ENCODE assay signal across 22 cellular contexts in genomic region chr12:105681341-105681740, GRCh38.
"Had no signal": no experiment of that assay in that cellular context is flagged by ENCODE, and none has a peak within 500 bp of the region (broad histone marks: within the 10 kb centered on the region; RNA-seq: fewer than 3 reads in every experiment).

No MANE protein-coding gene starts in this region.

- H3K27ac ChIP-seq: coronary artery, dorsolateral prefrontal cortex, esophagus muscularis mucosa, foreskin keratinocyte, gastroesophageal sphincter, heart left ventricle, hepatocyte, left ventricle myocardium inferior, lower lobe of right lung had no signal

- H2AFZ ChIP-seq: hepatocyte had no signal

- H3K36me3 ChIP-seq: esophagus muscularis mucosa, gastroesophageal sphincter, heart left ventricle, left ventricle myocardium inferior, lower lobe of right lung had no signal

- H3K4me3 ChIP-seq: coronary artery, dorsolateral prefrontal cortex, esophagus muscularis mucosa, gastroesophageal sphincter, heart left ventricle, hepatocyte, left ventricle myocardium inferior, lower lobe of right lung, mucosa of descending colon had no signal

- H3K9me3 ChIP-seq: esophagus muscularis mucosa, gastroesophageal sphincter, heart left ventricle, left ventricle myocardium inferior, lower lobe of right lung, mucosa of descending colon had no signal

- H3K79me2 ChIP-seq: hepatocyte had no signal

- H3K4me1 ChIP-seq: foreskin keratinocyte had no signal

- DNase-seq: dermis blood vessel endothelial cell; dorsolateral prefrontal cortex; effector CD4-positive, alpha-beta T cell; effector memory CD4-positive, alpha-beta T cell; foreskin keratinocyte; heart left ventricle; hypothalamus; immature natural killer cell; islet precursor cell; kidney; kidney glomerular epithelial cell; left colon; left ventricle myocardium inferior; lower lobe of right lung; mesenchymal stem cell; mucosa of descending colon; naive B cell had no signal

- H3K27me3 ChIP-seq: dorsolateral prefrontal cortex, esophagus muscularis mucosa, foreskin keratinocyte, gastroesophageal sphincter, heart left ventricle, hepatocyte had no signal

- ATAC-seq: foreskin keratinocyte, gastroesophageal sphincter, heart left ventricle, left colon, left lobe of liver, lower lobe of right lung, mucosa of descending colon had no signal

- H3K4me2 ChIP-seq: hepatocyte had no signal
